In the genomic region with DNA sequence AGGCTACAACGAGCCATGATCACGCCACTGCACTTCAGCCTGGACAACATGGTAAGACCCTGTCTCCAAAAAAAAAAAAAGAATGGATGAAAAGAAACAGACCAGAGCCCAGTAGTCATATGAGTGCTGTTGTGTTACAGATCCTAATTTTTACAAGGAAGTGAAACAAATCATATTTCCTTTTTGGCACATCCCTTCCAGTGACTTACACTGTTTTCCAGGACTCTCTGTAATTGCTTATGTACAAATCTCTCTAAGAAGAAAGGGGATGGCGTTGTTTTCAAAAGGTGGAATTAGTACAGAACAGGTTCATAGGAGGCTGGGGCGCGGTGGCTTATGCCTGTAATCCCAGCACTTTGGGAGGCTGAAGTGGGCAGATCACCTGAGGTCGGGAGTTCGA, we compare ENCODE assay signal across 21 cellular contexts. TPM values are rescaled to one million over a fixed set of nuclear protein-coding genes. Genes with fewer than 3 reads are reported as not detected.
DNase-seq lines count a peak whose midpoint lies in the region; ATAC-seq lines count a peak whose summit lies in the region.
"Had no signal": no experiment of that assay in that cellular context is flagged by ENCODE, and none has a peak within 500 bp of the region (broad histone marks: within the 10 kb centered on the region; RNA-seq: fewer than 3 reads in every experiment).

No MANE protein-coding gene starts in this region.

- H3K9me3 ChIP-seq in right cardiac atrium (ENCODE audit: control insufficient read depth, low read length): no peaks in the 10 kb centered on the region
- H3K9me3 ChIP-seq: Caco-2 had no signal

- no peak overlapping the region for H3K4me3 ChIP-seq in right cardiac atrium (ENCODE audit: low read length)
- H3K4me3 ChIP-seq: lung, SK-N-MC had no signal

- ATAC-seq in Right ventricle myocardium inferior (peak; percentile 26), right cardiac atrium (no peak), HG03159 (IDR thresholded peaks at IDR 0.05; ENCODE audit: unreplicated experiment) (no peak), HG03139 (IDR thresholded peaks at IDR 0.05; ENCODE audit: unreplicated experiment) (no peak), GM21619 (IDR thresholded peaks at IDR 0.05; ENCODE audit: unreplicated experiment) (no peak)
- ATAC-seq in stimulated activated memory B cell treated with anti-CD40 and anti-IgM and Interleukin-4, amounts not matched to agents 10 μg/mL and 1 μg/mL and 100 μg/mL, for 72 hours: peak; percentile 14
- ATAC-seq: esophagus mucosa had no signal

- H3K36me3 Mint-ChIP-seq in dendritic cell treated with granulocyte-macrophage colony-stimulating factor and Interleukin-4, amounts not matched to agents 40 ng/mL and 50 ng/mL, for 4 days (ENCODE audit: low read depth): peaks cover 79% of the 10 kb centered on the region
- peaks cover 74% of the 10 kb centered on the region for H3K36me3 Mint-ChIP-seq in stimulated activated memory B cell treated with anti-CD40 and anti-IgM and Interleukin-4, amounts not matched to agents 10 μg/mL and 1 μg/mL and 100 μg/mL, for 72 hours

- no peaks in the 10 kb centered on the region for H3K9me3 Mint-ChIP-seq in dendritic cell treated with granulocyte-macrophage colony-stimulating factor and Interleukin-4, amounts not matched to agents 40 ng/mL and 50 ng/mL, for 4 days
- H3K9me3 Mint-ChIP-seq in stimulated activated memory B cell treated with anti-CD40 and anti-IgM and Interleukin-4, amounts not matched to agents 10 μg/mL and 1 μg/mL and 100 μg/mL, for 72 hours: peaks cover 6% of the 10 kb centered on the region
- H3K9me3 Mint-ChIP-seq: nephron progenitor cell had no signal

- H3K4me1 ChIP-seq in right cardiac atrium (ENCODE audit: control insufficient read depth, insufficient read depth, low read length): no peaks in the 10 kb centered on the region
- H3K4me1 ChIP-seq: Caco-2 had no signal

- WGBS in right cardiac atrium: 87% methylated on average over 7 of the region's 7 CpGs

- DNase-seq in Right ventricle myocardium inferior (ENCODE audit: missing footprints): no peak
- DNase-seq in right cardiac atrium: no peak
- peak; percentile 82 for DNase-seq in MV-4-11 (lab: John Stamatoyannopoulos, UW)
- DNase-seq: activated CD4-positive, alpha-beta T cell treated with anti-CD3 and anti-CD28 coated beads, Interleukin-2, amount 50 U/mL, for 4 hours; activated T-cell treated with anti-CD3 and anti-CD28 coated beads, Interleukin-2, amount 50 U/mL, for 48 hours; Caco-2; NCI-H1930; NCI-H524; nephron progenitor cell had no signal

- H3K27ac Mint-ChIP-seq in dendritic cell treated with granulocyte-macrophage colony-stimulating factor and Interleukin-4, amounts not matched to agents 40 ng/mL and 50 ng/mL, for 4 days: peak overlapping the region; percentile 70
- peak overlapping the region; percentile 85 for H3K27ac Mint-ChIP-seq in stimulated activated memory B cell treated with anti-CD40 and anti-IgM and Interleukin-4, amounts not matched to agents 10 μg/mL and 1 μg/mL and 100 μg/mL, for 72 hours
- H3K27ac Mint-ChIP-seq: nephron progenitor cell had no signal

- H3K4me1 Mint-ChIP-seq in dendritic cell treated with granulocyte-macrophage colony-stimulating factor and Interleukin-4, amounts not matched to agents 40 ng/mL and 50 ng/mL, for 4 days (ENCODE audit: low read depth): peaks cover 70% of the 10 kb centered on the region
- peaks cover 80% of the 10 kb centered on the region for H3K4me1 Mint-ChIP-seq in stimulated activated memory B cell treated with anti-CD40 and anti-IgM and Interleukin-4, amounts not matched to agents 10 μg/mL and 1 μg/mL and 100 μg/mL, for 72 hours
- H3K4me1 Mint-ChIP-seq: nephron progenitor cell had no signal

- intact Hi-C loops in Right ventricle myocardium inferior (cut with DNase I) (no loop called here), right cardiac atrium (cut with DNase I) (no loop called here)
- intact Hi-C loops in dendritic cell treated with granulocyte-macrophage colony-stimulating factor and Interleukin-4, amounts not matched to agents 40 ng/mL and 50 ng/mL, for 4 days (cut with micrococcal nuclease): no loop called here

- no peaks in the 10 kb centered on the region for H3K27me3 Mint-ChIP-seq in dendritic cell treated with granulocyte-macrophage colony-stimulating factor and Interleukin-4, amounts not matched to agents 40 ng/mL and 50 ng/mL, for 4 days
- H3K27me3 Mint-ChIP-seq in stimulated activated memory B cell treated with anti-CD40 and anti-IgM and Interleukin-4, amounts not matched to agents 10 μg/mL and 1 μg/mL and 100 μg/mL, for 72 hours: no peaks in the 10 kb centered on the region

- peak overlapping the region; percentile 55 for H3K4me3 Mint-ChIP-seq in dendritic cell treated with granulocyte-macrophage colony-stimulating factor and Interleukin-4, amounts not matched to agents 40 ng/mL and 50 ng/mL, for 4 days
- peak overlapping the region; percentile 45 for H3K4me3 Mint-ChIP-seq in stimulated activated memory B cell treated with anti-CD40 and anti-IgM and Interleukin-4, amounts not matched to agents 10 μg/mL and 1 μg/mL and 100 μg/mL, for 72 hours
- H3K4me3 Mint-ChIP-seq: nephron progenitor cell had no signal

- H3K27me3 ChIP-seq in right cardiac atrium (ENCODE audit: control insufficient read depth, insufficient read depth): no peaks in the 10 kb centered on the region

- H3K27ac ChIP-seq in right cardiac atrium (ENCODE audit: low read length): no peak overlapping the region
- H3K27ac ChIP-seq: SK-N-MC had no signal

RNA-seq across cellular contexts. Expression of gene ZNF594, which starts 19.8 kb away (rescaled TPM):
- total RNA-seq in Right ventricle myocardium inferior (7.2 TPM), right cardiac atrium (1 to 10 TPM; 6.8 to 8.2 (median 7.8) TPM)
- 2.4 TPM for polyA plus RNA-seq in right cardiac atrium

RNA-seq across cellular contexts. Expression of gene SCIMP, which starts 23.2 kb away (rescaled TPM):
- total RNA-seq in Right ventricle myocardium inferior (1.0 TPM), right cardiac atrium (1 to 10 TPM; 1.9 to 3.7 (median 2.8) TPM)
- 0.38 TPM for polyA plus RNA-seq in right cardiac atrium
- total RNA-seq: A673, bronchial epithelial cell, Caco-2, glomerular endothelial cell, MCF 10A had no signal

Comparison
In these comparisons a context has a peak if more than half of its experiments do, and no peak if none do; other contexts are left out.
1. ATAC-seq: peak in Right ventricle myocardium inferior (single experiment) and stimulated activated memory B cell treated with anti-CD40 and anti-IgM and Interleukin-4, amounts not matched to agents 10 μg/mL and 1 μg/mL and 100 μg/mL, for 72 hours (single experiment); none in right cardiac atrium (0 of 2), HG03159 (single experiment), HG03139 (single experiment) and GM21619 (single experiment).